In the genomic region with DNA sequence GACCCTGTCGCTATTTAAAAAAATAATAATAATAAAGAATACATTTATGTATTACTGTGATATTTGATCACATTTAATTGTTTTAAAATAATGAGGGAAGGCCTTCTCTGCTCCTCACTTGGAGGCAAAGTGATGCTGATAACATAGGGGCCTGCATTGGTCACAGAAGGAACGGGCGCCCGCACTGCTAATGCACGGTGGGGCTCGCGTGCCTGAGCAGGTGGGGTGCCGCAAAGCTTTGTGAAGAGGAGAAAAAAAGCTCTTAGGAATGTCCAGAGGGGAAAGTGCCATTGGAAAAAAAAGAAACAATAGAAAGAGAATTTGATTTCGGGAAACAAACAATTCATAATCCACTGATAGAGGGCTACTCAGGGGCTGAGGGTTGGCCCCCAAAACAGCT, we compare ENCODE assay signal across 22 cellular contexts.
DNase-seq lines count a peak whose midpoint lies in the region; FAIRE-seq and TF ChIP-seq lines count a peak whose summit lies in the region.
"Had no signal": no experiment of that assay in that cellular context is flagged by ENCODE, and none has a peak within 500 bp of the region (broad histone marks: within the 10 kb centered on the region; RNA-seq: fewer than 3 reads in every experiment).

No MANE protein-coding gene starts in this region.

- H3K9me3 Mint-ChIP-seq in mesothelial cell of epicardium = no peaks in the 10 kb centered on the region
- H3K9me3 Mint-ChIP-seq: CD8-positive, alpha-beta T cell had no signal

- H2BK120ac ChIP-seq in H1 (replicated peaks; ENCODE audit: low read depth, low read length) = no peak overlapping the region

- 92% methylated on average over 9 of the region's 9 CpGs; no CpG with 5 or more reads in 1 of the 2 experiments for WGBS in H1 (ENCODE audit: extremely low coverage in 1 of 2, insufficient coverage in 1 of 2, insufficient read length in 1 of 2, insufficient replicate concordance in 2 of 2, low coverage in 1 of 2, low lambda C conversion rate in 2 of 2, missing lambda C conversion rate in 1 of 2), 2 experiments

- DNase-seq in H1 (ENCODE audit: low read depth in 1 of 2, low spot score in 2 of 2) (no peak), posterior vena cava (ENCODE audit: low spot score) (peak; percentile 55), pons (ENCODE audit: low spot score) (no peak), mesothelial cell of epicardium (ENCODE audit: low spot score in 2 of 2, unreplicated experiment in 2 of 2) (no peak), SHP77 treated with DMSO at 0.1 percent for 48 hours (lab: John Stamatoyannopoulos, UW) (no peak)
- DNase-seq: 8988T; ACHN; AML-193; BE2C; Caco-2; CD4-positive, CD25-positive, alpha-beta regulatory T cell; CD8-positive, alpha-beta T cell; DMS153; DND-41; GOT3; H7; HCEC 1CT had no signal

- peaks cover 11% of the 10 kb centered on the region for H3K79me1 ChIP-seq in H1 (ENCODE audit: low read depth, low read length)

- intact Hi-C loops in posterior vena cava (cut with DNase I) = no loop called here

- H3K4me3 Mint-ChIP-seq in mesothelial cell of epicardium = no peak overlapping the region
- H3K4me3 Mint-ChIP-seq: CD4-positive, CD25-positive, alpha-beta regulatory T cell; CD8-positive, alpha-beta T cell had no signal

- H2BK15ac ChIP-seq in H1 (ENCODE audit: low read length) = no peak overlapping the region

- H3K79me2 ChIP-seq in H1 (ENCODE audit: control insufficient read depth in 1 of 2, insufficient read depth in 2 of 2, low read length in 2 of 2) = peaks cover 0 to 9% of the 10 kb centered on the region in 2 experiments; a peak in 2 of 4 replicates

- TF ChIP-seq CTCF in H1 (IDR thresholded peaks at IDR 0.05; ENCODE audit: control extremely low read depth in 1 of 3, insufficient read depth in 1 of 3, low read depth in 1 of 3, low read length in 3 of 3) (no peak), mesothelial cell of epicardium (IDR thresholded peaks at IDR 0.05; ENCODE audit: unreplicated experiment) (no peak)

- H3K4me3 ChIP-seq in BLaER1 treated with 17β-estradiol and CSF1 and Interleukin-3, amounts not matched to agents 10 nM and 100 nM = no peak overlapping the region
- H3K4me3 ChIP-seq in H1 (ENCODE audit: extremely low read depth in 1 of 4, insufficient read depth in 2 of 4, low read depth in 3 of 4, low read length in 4 of 4) = no peak overlapping the region
- H3K4me3 ChIP-seq: A549 had no signal

- peaks cover 0 to 69% (median 49%) of the 10 kb centered on the region in 10 experiments; a peak in 14 of 20 replicates for H3K4me1 ChIP-seq in BLaER1 treated with 17β-estradiol and CSF1 and Interleukin-3, amounts not matched to agents 10 nM and 100 nM
- peaks cover 0 to 22% (median 5%) of the 10 kb centered on the region in 4 experiments; a peak in 5 of 7 replicates for H3K4me1 ChIP-seq in H1 (replicated peaks in 1 of 4; ENCODE audit: control insufficient read depth in 3 of 4, insufficient read depth in 4 of 4, low read length in 3 of 4)
- H3K4me1 ChIP-seq: A549, BE2C, Caco-2 had no signal

- no peaks in the 10 kb centered on the region for H3K27me3 Mint-ChIP-seq in mesothelial cell of epicardium (ENCODE audit: low read depth)

- H3K4me1 Mint-ChIP-seq in mesothelial cell of epicardium = peaks cover 4% of the 10 kb centered on the region
- H3K4me1 Mint-ChIP-seq: CD4-positive, CD25-positive, alpha-beta regulatory T cell had no signal

- no peak overlapping the region for H3K14ac ChIP-seq in H1 (ENCODE audit: insufficient read length)

- H3K4me2 ChIP-seq in BLaER1 treated with 17β-estradiol and CSF1 and Interleukin-3, amounts not matched to agents 10 nM and 100 nM = peak overlapping the region in 8 of 11 experiments; percentile 2 to 65 (median 52); a peak in 13 of 22 replicates
- no peak overlapping the region for H3K4me2 ChIP-seq in H1 (ENCODE audit: insufficient read depth in 1 of 2, low read depth in 2 of 2, low read length in 2 of 2)
- H3K4me2 ChIP-seq: A549 had no signal

- H3K9ac ChIP-seq in BLaER1 treated with 17β-estradiol and CSF1 and Interleukin-3, amounts not matched to agents 10 nM and 100 nM = no peak overlapping the region
- no peak overlapping the region for H3K9ac ChIP-seq in H1 (replicated peaks in 1 of 4; ENCODE audit: extremely low read depth in 1 of 4, low read depth in 3 of 4, low read length in 3 of 4)

- H3K36me3 Mint-ChIP-seq in mesothelial cell of epicardium = no peaks in the 10 kb centered on the region
- H3K36me3 Mint-ChIP-seq: CD4-positive, CD25-positive, alpha-beta regulatory T cell; CD8-positive, alpha-beta T cell had no signal

- FAIRE-seq in H1 (lab: Jason Lieb, UNC) = no peak
- FAIRE-seq: A549, G401.6, GM12892 had no signal

- H4K20me1 ChIP-seq in BLaER1 treated with 17β-estradiol and CSF1 and Interleukin-3, amounts not matched to agents 10 nM and 100 nM = peaks cover 0 to 11% (median 0%) of the 10 kb centered on the region in 11 experiments; a peak in 4 of 22 replicates
- H4K20me1 ChIP-seq in H1 (replicated peaks in 1 of 2; ENCODE audit: control insufficient read depth in 1 of 2, insufficient read depth in 2 of 2, low read length in 2 of 2) = peaks cover 0 to 1% of the 10 kb centered on the region in 2 experiments

- H3K36me3 ChIP-seq in BLaER1 treated with 17β-estradiol and CSF1 and Interleukin-3, amounts not matched to agents 10 nM and 100 nM = no peaks in the 10 kb centered on the region
- no peaks in the 10 kb centered on the region for H3K36me3 ChIP-seq in H1 (ENCODE audit: control insufficient read depth in 2 of 4, insufficient read depth in 4 of 4, low read length in 3 of 4)
- H3K36me3 ChIP-seq: BE2C had no signal

- H3K4ac ChIP-seq in H1 (replicated peaks; ENCODE audit: insufficient read length, low read depth, low read length) = no peak overlapping the region

- H3K9me3 ChIP-seq in BLaER1 treated with 17β-estradiol and CSF1 and Interleukin-3, amounts not matched to agents 10 nM and 100 nM (replicated peaks in 1 of 11) = no peaks in the 10 kb centered on the region
- H3K9me3 ChIP-seq in H1 (ENCODE audit: insufficient read depth in 2 of 2, low read depth in 1 of 2, low read length in 1 of 2) = no peaks in the 10 kb centered on the region
- H3K9me3 ChIP-seq: A549, BE2C, Caco-2 had no signal

- H4K5ac ChIP-seq in H1 (ENCODE audit: insufficient read length, low read depth, low read length) = no peak overlapping the region

- no peak overlapping the region for H2AFZ ChIP-seq in H1 (ENCODE audit: low read length)

- POLR2A ChIA-PET in H1 (lab: Charles Lee; ENCODE audit: partially characterized antibody) = interaction anchor here (0.7 to 1.4 kb wide), 3 partner anchors 9 to 85 kb away, joined by 3 to 4 read pairs (median 3); no protein-coding TSS in a partner anchor

- no peak overlapping the region for H3K27ac Mint-ChIP-seq in mesothelial cell of epicardium
- H3K27ac Mint-ChIP-seq: CD8-positive, alpha-beta T cell had no signal

- CTCF ChIA-PET in H1 (lab: Charles Lee; ENCODE audit: partially characterized antibody) = interaction anchor here (0.9 to 2.0 kb wide), 3 partner anchors 13 to 68 kb away, joined by 3 to 4 read pairs (median 3); no protein-coding TSS in a partner anchor

- H2BK20ac ChIP-seq in H1 (ENCODE audit: low read length) = no peak overlapping the region

- H3K56ac ChIP-seq in H1 (replicated peaks; ENCODE audit: insufficient read length, low read depth, low read length) = no peak overlapping the region

- no peak for TF ChIP-seq POLR2A in H1 (IDR thresholded peaks at IDR 0.05; ENCODE audit: control extremely low read depth in 1 of 2, low read depth in 2 of 2, low read length in 2 of 2)

- no peak overlapping the region for H2BK5ac ChIP-seq in H1 (ENCODE audit: low read depth, low read length)

- H3K18ac ChIP-seq in H1 (ENCODE audit: extremely low read depth, low read length) = no peak overlapping the region

- H4K91ac ChIP-seq in H1 (replicated peaks; ENCODE audit: insufficient read length, low read length) = no peak overlapping the region

- no peak overlapping the region for H3K23ac ChIP-seq in H1 (ENCODE audit: insufficient read length)

- peak overlapping the region; percentile 3; the same call in 1 of the 2 replicates for H4K8ac ChIP-seq in H1 (ENCODE audit: extremely low read depth, insufficient read depth, low read length)

- TF ChIP-seq RAD21 in H1 (IDR thresholded peaks at IDR 0.05 in 1 of 2, conservative IDR thresholded peaks at IDR 0.05 in 1 of 2; ENCODE audit: low read depth in 2 of 2, low read length in 2 of 2) = no peak

- no peak overlapping the region for H2AK5ac ChIP-seq in H1 (ENCODE audit: low read depth, low read length)

- H2BK12ac ChIP-seq in H1 (ENCODE audit: low read depth, low read length) = no peak overlapping the region

- no peaks in the 10 kb centered on the region for H3K27me3 ChIP-seq in BLaER1 treated with 17β-estradiol and CSF1 and Interleukin-3, amounts not matched to agents 10 nM and 100 nM
- H3K27me3 ChIP-seq in H1 (replicated peaks in 1 of 4; ENCODE audit: control insufficient read depth in 3 of 4, extremely low read depth in 1 of 4, insufficient read depth in 3 of 4, low read length in 3 of 4) = no peaks in the 10 kb centered on the region
- H3K27me3 ChIP-seq: BE2C had no signal

- no peak overlapping the region for H3K27ac ChIP-seq in BLaER1 treated with 17β-estradiol and CSF1 and Interleukin-3, amounts not matched to agents 10 nM and 100 nM
- H3K27ac ChIP-seq in H1 (ENCODE audit: low read depth, low read length) = no peak overlapping the region
- H3K27ac ChIP-seq: A549, C4-2B had no signal

- no peaks in the 10 kb centered on the region for H3K23me2 ChIP-seq in H1 (ENCODE audit: low read depth, low read length)

- TF ChIP-seq EP300 in H1 (IDR thresholded peaks at IDR 0.05; ENCODE audit: borderline replicate concordance in 1 of 2, low read depth in 2 of 2, low read length in 2 of 2) = no peak

TF ChIP-seq in H1, 55 proteins besides CTCF, POLR2A, EP300 and RAD21 (continues in another document):
- TF ChIP-seq JUND (IDR thresholded peaks at IDR 0.05; ENCODE audit: low read length) = no peak
- no peak for TF ChIP-seq NRF1 (IDR thresholded peaks at IDR 0.05; ENCODE audit: low read depth, low read length)

Comparison
In these comparisons a context has a peak if more than half of its experiments do, and no peak if none do; other contexts are left out.
1. H3K4me2 ChIP-seq: peak in BLaER1 treated with 17β-estradiol and CSF1 and Interleukin-3, amounts not matched to agents 10 nM and 100 nM (8 of 11); none in H1 (0 of 2).